ENCODE assay signal across 13 cellular contexts in the genomic region with DNA sequence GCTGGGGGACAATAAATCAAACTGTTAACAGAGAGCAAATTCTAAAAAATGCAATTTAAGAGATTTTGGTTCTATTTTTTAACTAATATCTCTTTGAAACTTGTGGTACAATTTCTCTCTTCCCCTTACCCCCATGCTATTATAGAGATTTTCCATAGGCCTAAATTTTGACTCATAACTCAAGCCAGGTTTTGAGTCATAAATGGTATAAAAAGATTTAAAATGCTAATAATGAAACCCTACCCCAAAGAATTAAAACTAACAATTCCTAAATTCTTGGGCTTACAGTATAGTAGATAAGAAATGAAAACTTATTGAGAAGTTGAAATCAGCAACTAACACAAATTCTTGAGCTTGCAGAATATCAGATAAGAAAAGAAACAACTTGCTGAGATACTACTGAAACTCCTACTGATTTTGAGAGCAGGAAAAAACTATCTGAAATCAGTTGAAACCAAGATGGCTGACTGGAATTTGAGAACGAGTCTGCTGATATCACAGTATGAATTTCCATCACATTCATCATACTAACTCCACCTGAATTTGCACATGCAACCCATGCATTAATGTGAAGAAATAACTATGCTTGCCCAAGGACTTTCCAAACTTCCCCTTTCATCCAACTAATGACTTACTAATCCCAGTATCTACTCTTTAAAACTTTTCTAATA. TPM values are rescaled to one million over a fixed set of nuclear protein-coding genes. Genes with fewer than 3 reads are reported as not detected.
DNase-seq lines count a peak whose midpoint lies in the region; ATAC-seq and TF ChIP-seq lines count a peak whose summit lies in the region.
"Had no signal": no experiment of that assay in that cellular context is flagged by ENCODE, and none has a peak within 500 bp of the region (broad histone marks: within the 10 kb centered on the region; RNA-seq: fewer than 3 reads in every experiment).

No MANE protein-coding gene starts in this region.

- peaks cover 6% of the 10 kb centered on the region for H3K4me1 Mint-ChIP-seq in activated CD4-positive, alpha-beta T cell treated with anti-CD3 and anti-CD28 coated beads, Interleukin-2, amount 10 ng/mL, durations not matched to agents 24 days and 14 days
- H3K4me1 Mint-ChIP-seq: brain had no signal

- H3K36me3 Mint-ChIP-seq in activated CD4-positive, alpha-beta T cell treated with anti-CD3 and anti-CD28 coated beads, Interleukin-2, amount 10 ng/mL, durations not matched to agents 24 days and 14 days (ENCODE audit: low read depth), result peaks cover 26% of the 10 kb centered on the region

- no peaks in the 10 kb centered on the region for H3K9me3 ChIP-seq in trophoblast cell (ENCODE audit: insufficient read depth, low read depth, low read length)

- peak overlapping the region; percentile 36 for H3K27ac Mint-ChIP-seq in activated CD4-positive, alpha-beta T cell treated with anti-CD3 and anti-CD28 coated beads, Interleukin-2, amount 10 ng/mL, durations not matched to agents 24 days and 14 days
- H3K27ac Mint-ChIP-seq: brain had no signal

- H2BK12ac ChIP-seq in trophoblast cell (ENCODE audit: low read length), result no peak overlapping the region

- H3K4me3 ChIP-seq in trophoblast cell (ENCODE audit: low read depth, low read length), result no peak overlapping the region

- ATAC-seq in GM21723 (IDR thresholded peaks at IDR 0.05; ENCODE audit: unreplicated experiment) (peak; percentile 89), HG03139 (IDR thresholded peaks at IDR 0.05; ENCODE audit: unreplicated experiment) (peak; percentile 66)

- no peaks in the 10 kb centered on the region for H3K79me1 ChIP-seq in trophoblast cell (ENCODE audit: low read length)

- no peak overlapping the region for H3K18ac ChIP-seq in trophoblast cell (ENCODE audit: low read length)

- H3K14ac ChIP-seq in trophoblast cell (ENCODE audit: low read length), result no peak overlapping the region

- no peak overlapping the region for H3K4me2 ChIP-seq in trophoblast cell (ENCODE audit: low read length)

- H2BK5ac ChIP-seq in trophoblast cell (ENCODE audit: low read depth, low read length, poor library complexity), result no peak overlapping the region

- H2BK120ac ChIP-seq in trophoblast cell (ENCODE audit: insufficient read depth, low read length, poor library complexity), result no peak overlapping the region

- H3K9me3 Mint-ChIP-seq in activated CD4-positive, alpha-beta T cell treated with anti-CD3 and anti-CD28 coated beads, Interleukin-2, amount 10 ng/mL, durations not matched to agents 24 days and 14 days, result no peaks in the 10 kb centered on the region
- H3K9me3 Mint-ChIP-seq: brain had no signal

- no peaks in the 10 kb centered on the region for H3K27me3 ChIP-seq in trophoblast cell (ENCODE audit: insufficient read depth, low read length)

- H4K8ac ChIP-seq in trophoblast cell (ENCODE audit: low read depth, low read length), result no peak overlapping the region

- intact Hi-C loops in activated CD4-positive, alpha-beta T cell treated with anti-CD3 and anti-CD28 coated beads, Interleukin-2, amount 10 ng/mL, durations not matched to agents 24 days and 14 days (cut with micrococcal nuclease), result no loop called here

- DNase-seq in activated CD4-positive, alpha-beta T cell treated with anti-CD3 and anti-CD28 coated beads, Interleukin-2, amount 10 ng/mL, durations not matched to agents 24 days and 14 days, result no peak
- no peak for DNase-seq in activated CD4-positive, alpha-beta T cell treated with anti-CD3 and anti-CD28 coated beads for 4 hours
- DNase-seq in trophoblast cell, result peak; percentile 13 to 55
- no peak for DNase-seq in GM13976 (ENCODE audit: low spot score)
- no peak for DNase-seq in activated effector memory CD4-positive, alpha-beta T cell treated with Interleukin-2 at 50 U/mL for 16 hours
- no peak for DNase-seq in COLO829 (ENCODE audit: low spot score)
- DNase-seq: MV-4-11; NCI-H748 treated with DMSO at 0.1 percent for 48 hours; SIG-M5; stimulated activated CD4-positive, alpha-beta T cell treated with anti-CD3 and anti-CD28 coated beads, Interleukin-2, amount 100 ng/mL, for 24 hours had no signal

- no peaks in the 10 kb centered on the region for H3K27me3 Mint-ChIP-seq in activated CD4-positive, alpha-beta T cell treated with anti-CD3 and anti-CD28 coated beads, Interleukin-2, amount 10 ng/mL, durations not matched to agents 24 days and 14 days
- H3K27me3 Mint-ChIP-seq: brain had no signal

- no CpG with 5 or more reads among the region's 1 CpG for WGBS in trophoblast cell (ENCODE audit: extremely low coverage, insufficient coverage, insufficient read length)

- TF ChIP-seq CTCF in GM13976 (IDR thresholded peaks at IDR 0.05; ENCODE audit: borderline replicate concordance, control extremely low read depth, extremely low read depth, insufficient read depth, missing control alignments), result no peak

- H3K27ac ChIP-seq in trophoblast cell (ENCODE audit: low read depth, low read length), result no peak overlapping the region

- H4K91ac ChIP-seq in trophoblast cell (ENCODE audit: low read depth, low read length), result no peak overlapping the region

- H4K12ac ChIP-seq in trophoblast cell (ENCODE audit: low read depth, low read length), result no peak overlapping the region

- no peak overlapping the region for H2AK5ac ChIP-seq in trophoblast cell (ENCODE audit: low read length)

- H3K23ac ChIP-seq in trophoblast cell (ENCODE audit: low read length), result no peak overlapping the region

- H2AFZ ChIP-seq in trophoblast cell (ENCODE audit: insufficient read depth, low read length, poor library complexity), result no peak overlapping the region

- H3K4me1 ChIP-seq in trophoblast cell (ENCODE audit: control insufficient read depth in 1 of 2, insufficient read depth in 2 of 2, low read length in 2 of 2), result no peaks in the 10 kb centered on the region

- H3K9ac ChIP-seq in trophoblast cell (ENCODE audit: low read length), result no peak overlapping the region

- no peak overlapping the region for H3K4me3 Mint-ChIP-seq in activated CD4-positive, alpha-beta T cell treated with anti-CD3 and anti-CD28 coated beads, Interleukin-2, amount 10 ng/mL, durations not matched to agents 24 days and 14 days
- H3K4me3 Mint-ChIP-seq: brain had no signal

- H3K4ac ChIP-seq in trophoblast cell (ENCODE audit: low read depth, low read length), result no peak overlapping the region

- H3K36me3 ChIP-seq in trophoblast cell (ENCODE audit: control insufficient read depth in 1 of 2, insufficient read depth in 2 of 2, low read length in 2 of 2), result no peaks in the 10 kb centered on the region

- H3K79me2 ChIP-seq in trophoblast cell (ENCODE audit: control insufficient read depth, insufficient read depth, low read length, poor library complexity), result no peaks in the 10 kb centered on the region

- in situ Hi-C loops in GM13976 (cut with MboI; ENCODE audit: low sequenced_read_pairs, unreplicated experiment), result no loop called here

RNA-seq across cellular contexts. Expression of gene POT1, which starts 36.4 kb away (rescaled TPM):
- 31.0 TPM in 2 replicates for total RNA-seq in activated CD4-positive, alpha-beta T cell treated with anti-CD3 and anti-CD28 coated beads, Interleukin-2, amount 10 ng/mL, durations not matched to agents 24 days and 14 days
- 15.6 and 17.4 TPM in 2 replicates for polyA plus RNA-seq in trophoblast cell (2013)

Comparison
In these comparisons a context has a peak if more than half of its experiments do, and no peak if none do; other contexts are left out.
1. DNase-seq: peak in trophoblast cell (2 of 2); none in activated CD4-positive, alpha-beta T cell treated with anti-CD3 and anti-CD28 coated beads, Interleukin-2, amount 10 ng/mL, durations not matched to agents 24 days and 14 days (single experiment), activated CD4-positive, alpha-beta T cell treated with anti-CD3 and anti-CD28 coated beads for 4 hours (0 of 2), GM13976 (single experiment), activated effector memory CD4-positive, alpha-beta T cell treated with Interleukin-2 at 50 U/mL for 16 hours (single experiment) and COLO829 (single experiment).